Comparison of ENCODE assay signal across 6 cellular contexts in the genomic region with DNA sequence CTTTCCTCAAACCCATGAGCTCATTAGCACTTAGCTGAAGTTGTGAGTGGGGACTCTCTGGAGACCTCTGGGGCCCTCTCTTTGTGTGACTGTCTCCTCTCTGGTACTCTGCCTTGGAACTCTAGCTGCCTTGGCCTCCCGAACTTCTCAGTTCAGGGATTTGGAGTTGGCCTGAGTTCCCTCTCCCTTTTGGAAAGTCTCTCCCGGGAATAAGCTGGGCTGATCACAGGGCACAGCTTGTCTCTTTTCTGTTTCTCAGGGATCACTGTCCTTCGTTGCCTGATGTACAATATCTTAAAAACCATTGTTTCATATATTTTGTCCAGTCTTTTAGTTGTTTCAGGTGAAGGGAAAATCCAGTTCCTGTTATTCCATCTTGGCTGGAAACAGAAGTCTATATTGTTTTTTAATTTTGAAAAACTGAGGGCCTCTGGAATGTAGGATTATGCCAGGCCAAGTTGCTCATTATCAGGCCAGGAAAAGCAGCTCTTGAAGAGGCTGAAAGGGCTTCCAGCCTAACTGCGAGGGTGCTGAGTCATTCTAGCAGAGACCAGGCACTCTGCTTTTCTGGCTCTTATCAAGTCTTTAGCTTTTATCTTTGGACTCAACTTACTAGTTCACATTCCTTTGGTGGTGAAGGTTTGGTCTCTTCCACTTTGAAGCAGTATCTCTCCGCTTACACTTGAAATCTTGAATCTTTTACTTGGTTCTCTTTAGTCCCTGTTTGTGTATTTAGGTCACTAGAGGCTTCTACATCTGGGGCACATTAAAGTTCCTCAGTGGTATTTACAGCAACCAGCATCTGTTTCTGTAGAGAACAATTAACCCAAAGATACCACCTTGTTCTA.
DNase-seq lines count a peak whose midpoint lies in the region; ATAC-seq, FAIRE-seq and TF ChIP-seq lines count a peak whose summit lies in the region.

No MANE protein-coding gene starts in this region.

- DNase-seq in DND-41 = peak; percentile 17
- peak; percentile 70 for DNase-seq in RCC 7860 (ENCODE audit: low spot score)
- peak; percentile 94 for DNase-seq in iris pigment epithelial cell (ENCODE audit: low read depth)
- DNase-seq in putamen (ENCODE audit: low spot score) = no peak
- DNase-seq in NCI-H1930 (lab: John Stamatoyannopoulos, UW) = no peak

- H3K9me3 ChIP-seq in DND-41 (ENCODE audit: insufficient read depth, low read length, severe bottlenecking) = no peaks in the 10 kb centered on the region

- no peak for TF ChIP-seq CTCF in DND-41 (IDR thresholded peaks at IDR 0.05; ENCODE audit: borderline replicate concordance, extremely low read depth, low read length, poor library complexity, severe bottlenecking)

- no peaks in the 10 kb centered on the region for H3K36me3 ChIP-seq in DND-41 (ENCODE audit: insufficient read depth, low read length)

- no peak overlapping the region for H2AFZ ChIP-seq in DND-41 (ENCODE audit: low read depth, low read length)

- no peaks in the 10 kb centered on the region for H4K20me1 ChIP-seq in DND-41 (ENCODE audit: insufficient read depth, low read length)

- ATAC-seq in DND-41 (ENCODE audit: insufficient read depth, low read depth) (peak; percentile 62), GM21786 (IDR thresholded peaks at IDR 0.05; ENCODE audit: unreplicated experiment) (no peak)

- FAIRE-seq in RCC 7860 (lab: Jason Lieb, UNC) = peak; percentile 81

- H3K9ac ChIP-seq in DND-41 (ENCODE audit: low read depth, low read length) = no peak overlapping the region

- H3K4me3 ChIP-seq in DND-41 (ENCODE audit: low read depth in 1 of 2, low read length in 2 of 2) = no peak overlapping the region

- H3K27me3 ChIP-seq in DND-41 (ENCODE audit: insufficient read depth, low read length, poor library complexity) = no peaks in the 10 kb centered on the region

- 0 out of 2 replicates have a peak, but pooled peaks cover 3% of the 10 kb centered on the region for H3K4me1 ChIP-seq in DND-41 (ENCODE audit: insufficient read depth, low read length)

- no peak overlapping the region for H3K27ac ChIP-seq in DND-41 (ENCODE audit: low read length)

- H3K79me2 ChIP-seq in DND-41 (ENCODE audit: insufficient read depth, low read length) = no peaks in the 10 kb centered on the region

- no peak overlapping the region for H3K4me2 ChIP-seq in DND-41 (ENCODE audit: insufficient read depth, low read length)

Comparison
In these comparisons a context has a peak if more than half of its experiments do, and no peak if none do; other contexts are left out.
1. DNase-seq: peak in DND-41 (single experiment), RCC 7860 (single experiment) and iris pigment epithelial cell (single experiment); none in putamen (single experiment) and NCI-H1930 (0 of 2).